Comparison of ENCODE assay signal across 8 cellular contexts in genomic region chr14:34722723-34723545, GRCh38. TPM values are rescaled to one million over a fixed set of nuclear protein-coding genes. Genes with fewer than 3 reads are reported as not detected.
DNase-seq lines count a peak whose midpoint lies in the region; ATAC-seq, FAIRE-seq and TF ChIP-seq lines count a peak whose summit lies in the region.

No MANE protein-coding gene starts in this region.

- no peak overlapping the region for H3K27ac Mint-ChIP-seq in activated CD4-positive, alpha-beta memory T cell treated with anti-CD3 and anti-CD28 coated beads, Interleukin-2, amount 10 ng/mL, durations not matched to agents 7 days and 5 days

- H3K4me1 Mint-ChIP-seq in activated CD4-positive, alpha-beta memory T cell treated with anti-CD3 and anti-CD28 coated beads, Interleukin-2, amount 10 ng/mL, durations not matched to agents 7 days and 5 days = peaks cover 10% of the 10 kb centered on the region

- H3K27ac ChIP-seq in temporal lobe (ENCODE audit: low read depth, low read length) = peak overlapping the region; percentile 80

- H3K36me3 Mint-ChIP-seq in activated CD4-positive, alpha-beta memory T cell treated with anti-CD3 and anti-CD28 coated beads, Interleukin-2, amount 10 ng/mL, durations not matched to agents 7 days and 5 days (ENCODE audit: low read depth) = no peaks in the 10 kb centered on the region

- POLR2A ChIA-PET in activated CD4-positive, alpha-beta memory T cell treated with anti-CD3 and anti-CD28 coated beads, Interleukin-2, amount 10 ng/mL, durations not matched to agents 7 days and 5 days (lab: Charles Lee) = interaction anchor here (1.0 to 1.2 kb wide), 4 partner anchors 9 to 53 kb away, joined by 3 to 5 read pairs (median 4); partner anchors contain the start of gene CFL2

- H3K4me3 Mint-ChIP-seq in activated CD4-positive, alpha-beta memory T cell treated with anti-CD3 and anti-CD28 coated beads, Interleukin-2, amount 10 ng/mL, durations not matched to agents 7 days and 5 days = no peak overlapping the region

- no peaks in the 10 kb centered on the region for H3K9me3 Mint-ChIP-seq in activated CD4-positive, alpha-beta memory T cell treated with anti-CD3 and anti-CD28 coated beads, Interleukin-2, amount 10 ng/mL, durations not matched to agents 7 days and 5 days

- no peak for TF ChIP-seq POLR2A in erythroblast (IDR thresholded peaks at IDR 0.05; ENCODE audit: low read length)

- FAIRE-seq in GM19239 (lab: Jason Lieb, UNC) = peak; percentile 81

- H3K27me3 Mint-ChIP-seq in activated CD4-positive, alpha-beta memory T cell treated with anti-CD3 and anti-CD28 coated beads, Interleukin-2, amount 10 ng/mL, durations not matched to agents 7 days and 5 days = peaks cover 7% of the 10 kb centered on the region

- ATAC-seq in HG03469 (IDR thresholded peaks at IDR 0.05; ENCODE audit: unreplicated experiment) = no peak

- CTCF ChIA-PET in activated CD4-positive, alpha-beta memory T cell treated with anti-CD3 and anti-CD28 coated beads, Interleukin-2, amount 10 ng/mL, durations not matched to agents 7 days and 5 days (lab: Charles Lee) = interaction anchor here (0.5 to 3.7 kb wide), 31 partner anchors 10 to 549 kb away, joined by 3 to 37 read pairs (median 4); partner anchors contain the start of gene CFL2

- DNase-seq in AG20443 (ENCODE audit: low spot score) (peak; percentile 79), GM19239 (ENCODE audit: insufficient read length, low spot score) (peak; percentile 36), NCI-H2227 (lab: John Stamatoyannopoulos, UW; ENCODE audit: unreplicated experiment) (peak; percentile 48), erythroblast (lab: John Stamatoyannopoulos, UW) (peak; percentile 56 to 74), mucosa of gallbladder (ENCODE audit: low spot score) (peak; percentile 31)
- DNase-seq in activated CD4-positive, alpha-beta memory T cell treated with anti-CD3 and anti-CD28 coated beads, Interleukin-2, amount 10 ng/mL, durations not matched to agents 7 days and 5 days = peak; percentile 46

RNA-seq across cellular contexts. Expression of gene CFL2, which starts 8.5 kb away (rescaled TPM):
- total RNA-seq in activated CD4-positive, alpha-beta memory T cell treated with anti-CD3 and anti-CD28 coated beads, Interleukin-2, amount 10 ng/mL, durations not matched to agents 7 days and 5 days = 1 to 10 TPM; 7.7 to 9.0 TPM
- 64.3 TPM for total RNA-seq in mucosa of gallbladder
- 40.6 TPM for total RNA-seq in temporal lobe
